ENCODE assay signal across 33 cellular contexts in genomic region chr1:171206956-171207355, GRCh38. TPM values are rescaled to one million over a fixed set of nuclear protein-coding genes. Genes with fewer than 3 reads are reported as not detected.
"Had no signal": no experiment of that assay in that cellular context is flagged by ENCODE, and none has a peak within 500 bp of the region (broad histone marks: within the 10 kb centered on the region; RNA-seq: fewer than 3 reads in every experiment).

No MANE protein-coding gene starts in this region.

- H3K4me3 Mint-ChIP-seq: activated CD4-positive, alpha-beta T cell treated with anti-CD3 and anti-CD28 coated beads, Interleukin-2, amount 10 ng/mL, durations not matched to agents 7 days and 5 days; activated CD8-positive, alpha-beta T cell treated with anti-CD3 and anti-CD28 coated beads for 36 hours; activated T-cell treated with anti-CD3 and anti-CD28 coated beads, Interleukin-2, amount 50 U/mL, for 4 hours; activated T-helper 17 cell treated with anti-CD3 and anti-CD28 coated beads, Interleukin-2, amount 50 U/mL, for 72 hours; immature natural killer cell; natural killer cell treated with Interleukin-12 subunit alpha and Interleukin-12 subunit beta and Interleukin-15 and Interleukin-18, amount 100 ng/mL, for 72 hours; stimulated activated memory B cell treated with anti-CD40 and anti-IgM and Interleukin-4, amounts not matched to agents 10 μg/mL and 1 μg/mL and 100 μg/mL, for 72 hours; type B pancreatic cell had no signal

- H3K9me3 ChIP-seq: esophagus squamous epithelium, heart left ventricle, lower lobe of right lung, mucosa of descending colon, testis had no signal

- H3K27ac Mint-ChIP-seq: activated CD4-positive, alpha-beta T cell treated with anti-CD3 and anti-CD28 coated beads, Interleukin-2, amount 10 ng/mL, durations not matched to agents 7 days and 5 days; activated CD8-positive, alpha-beta T cell treated with anti-CD3 and anti-CD28 coated beads for 36 hours; activated T-helper 17 cell treated with anti-CD3 and anti-CD28 coated beads, Interleukin-2, amount 50 U/mL, for 72 hours; immature natural killer cell; natural killer cell treated with Interleukin-12 subunit alpha and Interleukin-12 subunit beta and Interleukin-15 and Interleukin-18, amount 100 ng/mL, for 72 hours; stimulated activated memory B cell treated with anti-CD40 and anti-IgM and Interleukin-4, amounts not matched to agents 10 μg/mL and 1 μg/mL and 100 μg/mL, for 72 hours; type B pancreatic cell had no signal

- H3K4me1 Mint-ChIP-seq: activated CD4-positive, alpha-beta T cell treated with anti-CD3 and anti-CD28 coated beads, Interleukin-2, amount 10 ng/mL, durations not matched to agents 7 days and 5 days; activated T-helper 17 cell treated with anti-CD3 and anti-CD28 coated beads, Interleukin-2, amount 50 U/mL, for 72 hours; immature natural killer cell; stimulated activated memory B cell treated with anti-CD40 and anti-IgM and Interleukin-4, amounts not matched to agents 10 μg/mL and 1 μg/mL and 100 μg/mL, for 72 hours had no signal

- H3K27ac ChIP-seq: epithelial cell of prostate, lower lobe of right lung, testis had no signal

- H3K27me3 ChIP-seq: esophagus squamous epithelium, heart left ventricle, testis had no signal

- H3K4me3 ChIP-seq: esophagus squamous epithelium, heart left ventricle, lower lobe of right lung, mucosa of descending colon, smooth muscle cell, testis had no signal

- H3K9me3 Mint-ChIP-seq: activated CD4-positive, alpha-beta T cell treated with anti-CD3 and anti-CD28 coated beads, Interleukin-2, amount 10 ng/mL, durations not matched to agents 7 days and 5 days; activated CD8-positive, alpha-beta T cell treated with anti-CD3 and anti-CD28 coated beads for 36 hours; activated T-cell treated with anti-CD3 and anti-CD28 coated beads, Interleukin-2, amount 50 U/mL, for 4 hours; activated T-helper 17 cell treated with anti-CD3 and anti-CD28 coated beads, Interleukin-2, amount 50 U/mL, for 72 hours; immature natural killer cell; natural killer cell treated with Interleukin-12 subunit alpha and Interleukin-12 subunit beta and Interleukin-15 and Interleukin-18, amount 100 ng/mL, for 72 hours; stimulated activated memory B cell treated with anti-CD40 and anti-IgM and Interleukin-4, amounts not matched to agents 10 μg/mL and 1 μg/mL and 100 μg/mL, for 72 hours; type B pancreatic cell had no signal

- H3K27me3 Mint-ChIP-seq: stimulated activated memory B cell treated with anti-CD40 and anti-IgM and Interleukin-4, amounts not matched to agents 10 μg/mL and 1 μg/mL and 100 μg/mL, for 72 hours; type B pancreatic cell had no signal

- H3K36me3 Mint-ChIP-seq: immature natural killer cell; natural killer cell treated with Interleukin-12 subunit alpha and Interleukin-12 subunit beta and Interleukin-15 and Interleukin-18, amount 100 ng/mL, for 72 hours; stimulated activated memory B cell treated with anti-CD40 and anti-IgM and Interleukin-4, amounts not matched to agents 10 μg/mL and 1 μg/mL and 100 μg/mL, for 72 hours; type B pancreatic cell had no signal

- ATAC-seq: activated CD8-positive, alpha-beta T cell treated with anti-CD3 and anti-CD28 coated beads for 36 hours; activated T-cell treated with anti-CD3 and anti-CD28 coated beads, Interleukin-2, amount 50 U/mL, for 4 hours; activated T-helper 17 cell treated with anti-CD3 and anti-CD28 coated beads, Interleukin-2, amount 50 U/mL, for 72 hours; mucosa of descending colon had no signal

- DNase-seq: activated CD4-positive, alpha-beta T cell treated with anti-CD3 and anti-CD28 coated beads, Interleukin-2, amount 10 ng/mL, durations not matched to agents 7 days and 5 days; activated CD4-positive, CD25-positive, alpha-beta regulatory T cell treated with anti-CD3 and anti-CD28 coated beads, Interleukin-2, amount 50 U/mL, for 72 hours; activated CD8-positive, alpha-beta T cell treated with anti-CD3 and anti-CD28 coated beads for 36 hours; activated gamma-delta T cell treated with Interleukin-2 at 50 U/mL for 16 hours; activated naive CD4-positive, alpha-beta T cell treated with anti-CD3 and anti-CD28 coated beads, Interleukin-2, amount 50 U/mL, for 16 hours; activated T-cell treated with anti-CD3 and anti-CD28 coated beads, Interleukin-2, amount 50 U/mL, for 4 hours; amniotic stem cell; effector CD8-positive, alpha-beta T cell; esophagus squamous epithelium; heart left ventricle; hypothalamus; immature natural killer cell; kidney; left colon; lower lobe of right lung; mesendoderm; mucosa of descending colon; stimulated activated CD4-positive, alpha-beta T cell treated with anti-CD3 and anti-CD28 coated beads, Interleukin-1b, Interleukin-23, amount 100 ng/mL, for 48 hours; stimulated activated CD4-positive, alpha-beta T cell treated with anti-CD3 and anti-CD28 coated beads, Interleukin-4, amount 100 ng/mL, for 4 hours; stimulated activated CD8-positive, alpha-beta memory T cell treated with anti-CD3 and anti-CD28 coated beads, Interleukin-4, amount 100 ng/mL, for 48 hours; T-helper 2 cell; testis had no signal

- H3K4me2 ChIP-seq: smooth muscle cell had no signal

RNA-seq across cellular contexts. Expression of gene FMO2, which starts 21.9 kb away (rescaled TPM):
- total RNA-seq: activated CD4-positive, alpha-beta T cell treated with anti-CD3 and anti-CD28 coated beads, Interleukin-2, amount 10 ng/mL, durations not matched to agents 7 days and 5 days; activated CD8-positive, alpha-beta T cell treated with anti-CD3 and anti-CD28 coated beads for 36 hours; activated T-helper 17 cell treated with anti-CD3 and anti-CD28 coated beads, Interleukin-2, amount 50 U/mL, for 72 hours; bronchial epithelial cell; dermis microvascular lymphatic vessel endothelial cell; myocyte; natural killer cell treated with Interleukin-12 subunit alpha and Interleukin-12 subunit beta and Interleukin-15 and Interleukin-18, amount 100 ng/mL, for 72 hours; renal cortical epithelial cell; smooth muscle cell had no signal
- polyA plus RNA-seq: immature natural killer cell, smooth muscle cell had no signal

RNA-seq across cellular contexts. Expression of gene FMO1, which starts 41.3 kb away (rescaled TPM):
- total RNA-seq: activated CD4-positive, alpha-beta T cell treated with anti-CD3 and anti-CD28 coated beads, Interleukin-2, amount 10 ng/mL, durations not matched to agents 7 days and 5 days; activated CD8-positive, alpha-beta T cell treated with anti-CD3 and anti-CD28 coated beads for 36 hours; activated T-cell treated with anti-CD3 and anti-CD28 coated beads, Interleukin-2, amount 50 U/mL, for 4 hours; activated T-helper 17 cell treated with anti-CD3 and anti-CD28 coated beads, Interleukin-2, amount 50 U/mL, for 72 hours; bronchial epithelial cell; dermis microvascular lymphatic vessel endothelial cell; mucosa of descending colon; natural killer cell treated with Interleukin-12 subunit alpha and Interleukin-12 subunit beta and Interleukin-15 and Interleukin-18, amount 100 ng/mL, for 72 hours; osteoblast; smooth muscle cell had no signal
- polyA plus RNA-seq: immature natural killer cell, smooth muscle cell had no signal
